ENCODE assay signal across 12 cellular contexts in the genomic region with DNA sequence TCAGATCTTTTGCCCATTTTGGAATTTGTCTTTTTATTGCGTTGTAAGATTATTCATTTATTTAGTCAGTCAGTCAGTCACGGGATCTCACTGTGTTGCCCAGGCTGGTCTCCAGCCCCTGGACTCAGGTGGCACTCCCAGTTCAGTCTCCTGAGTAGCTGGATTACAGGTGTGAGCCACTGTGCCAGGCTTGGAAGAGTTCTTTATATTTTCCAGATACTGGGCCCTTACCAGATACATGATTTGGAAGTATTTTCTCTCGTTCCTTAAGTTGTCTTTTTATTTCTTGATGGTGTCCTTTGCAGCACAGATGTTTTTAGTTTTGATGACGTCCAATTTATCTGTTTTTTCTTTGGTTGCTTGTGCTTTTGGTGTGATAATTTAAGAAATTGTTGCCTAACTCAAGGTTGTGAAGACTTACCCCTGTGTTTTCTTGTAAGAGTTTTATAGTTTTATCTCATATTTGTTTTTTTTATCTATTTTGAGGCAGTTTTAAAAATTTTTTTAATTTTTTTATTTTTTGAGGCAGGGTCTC.
"Had no signal": no experiment of that assay in that cellular context is flagged by ENCODE, and none has a peak within 500 bp of the region (broad histone marks: within the 10 kb centered on the region; RNA-seq: fewer than 3 reads in every experiment).

No MANE protein-coding gene starts in this region.

- H3K27ac Mint-ChIP-seq: activated naive CD4-positive, alpha-beta T cell treated with anti-CD3 and anti-CD28 coated beads, Interleukin-2, amount 10 ng/mL, durations not matched to agents 7 days and 5 days; activated T-helper 17 cell treated with anti-CD3 and anti-CD28 coated beads, Interleukin-2, amount 50 U/mL, for 72 hours; endodermal cell; nephron progenitor cell had no signal

- H3K9me3 Mint-ChIP-seq: activated naive CD4-positive, alpha-beta T cell treated with anti-CD3 and anti-CD28 coated beads, Interleukin-2, amount 10 ng/mL, durations not matched to agents 7 days and 5 days; activated T-helper 17 cell treated with anti-CD3 and anti-CD28 coated beads, Interleukin-2, amount 50 U/mL, for 72 hours; endodermal cell had no signal

- H3K27me3 Mint-ChIP-seq: activated naive CD4-positive, alpha-beta T cell treated with anti-CD3 and anti-CD28 coated beads, Interleukin-2, amount 10 ng/mL, durations not matched to agents 7 days and 5 days; activated T-helper 17 cell treated with anti-CD3 and anti-CD28 coated beads, Interleukin-2, amount 50 U/mL, for 72 hours had no signal

- ATAC-seq: activated CD4-positive, CD25-positive, alpha-beta regulatory T cell treated with anti-CD3 and anti-CD28 coated beads, Interleukin-2, amount 50 U/mL, for 24 hours; activated T-helper 17 cell treated with anti-CD3 and anti-CD28 coated beads, Interleukin-2, amount 50 U/mL, for 72 hours; esophagus mucosa; sciatic nerve had no signal

- H3K4me3 Mint-ChIP-seq: activated naive CD4-positive, alpha-beta T cell treated with anti-CD3 and anti-CD28 coated beads, Interleukin-2, amount 10 ng/mL, durations not matched to agents 7 days and 5 days; activated T-helper 17 cell treated with anti-CD3 and anti-CD28 coated beads, Interleukin-2, amount 50 U/mL, for 72 hours; endodermal cell; nephron progenitor cell had no signal

- FAIRE-seq: bronchial epithelial cell, urothelium cell line had no signal

- DNase-seq: activated naive CD4-positive, alpha-beta T cell treated with anti-CD3 and anti-CD28 coated beads, Interleukin-2, amount 10 ng/mL, durations not matched to agents 7 days and 5 days; endodermal cell; foreskin melanocyte; nephron progenitor cell; T-helper 9 cell; thyroid gland had no signal
